In genomic region chr7:3065724-3066143, GRCh38 we compare ENCODE assay signal across 9 cellular contexts. TPM values are rescaled to one million over a fixed set of nuclear protein-coding genes. Genes with fewer than 3 reads are reported as not detected.
DNase-seq lines count a peak whose midpoint lies in the region; ATAC-seq, FAIRE-seq and TF ChIP-seq lines count a peak whose summit lies in the region.
"Had no signal": no experiment of that assay in that cellular context is flagged by ENCODE, and none has a peak within 500 bp of the region (broad histone marks: within the 10 kb centered on the region; RNA-seq: fewer than 3 reads in every experiment).

No MANE protein-coding gene starts in this region.

- TF ChIP-seq CTCF in GM10248 (IDR thresholded peaks at IDR 0.05; ENCODE audit: control extremely low read depth, extremely low read depth, low read depth, missing control alignments): peak; percentile 70
- TF ChIP-seq CTCF in kidney (IDR thresholded peaks at IDR 0.05; ENCODE audit: borderline replicate concordance, extremely low read depth, insufficient read depth): peak; percentile 27

- no peak for FAIRE-seq in kidney (lab: Jason Lieb, UNC)

- POLR2A ChIA-PET in GM10248 (lab: Yijun Ruan, JAX): no interaction called here

- DNase-seq in GM10248 (ENCODE audit: extremely low spot score): peak; percentile 66
- peak; percentile 67 for DNase-seq in RPMI7951 (ENCODE audit: low read depth)
- DNase-seq in activated naive CD4-positive, alpha-beta T cell treated with anti-CD3 and anti-CD28 coated beads, Interleukin-2, amount 50 U/mL, for 72 hours (ENCODE audit: low spot score in 2 of 2): peak; percentile 60 to 68
- DNase-seq in kidney: no peak

- intact Hi-C loops in kidney (cut with DNase I): no loop called here

- H3K9me3 ChIP-seq in kidney (ENCODE audit: control insufficient read depth in 1 of 2, low read length in 2 of 2): no peaks in the 10 kb centered on the region

- no peak overlapping the region for H3K9ac ChIP-seq in kidney (ENCODE audit: low read length in 2 of 2)

- CTCF ChIA-PET in GM10248 (lab: Yijun Ruan, JAX): interaction anchor here (0.7 to 6.1 kb wide), 32 partner anchors 10 to 212 kb away, joined by 3 to 55 read pairs (median 4); no protein-coding TSS in a partner anchor

- peaks cover 68% of the 10 kb centered on the region for H3K4me1 Mint-ChIP-seq in stimulated activated memory B cell treated with anti-CD40 and anti-IgM and Interleukin-4, amounts not matched to agents 10 μg/mL and 1 μg/mL and 100 μg/mL, for 72 hours

- peak overlapping the region; percentile 76 for H3K4me3 Mint-ChIP-seq in stimulated activated memory B cell treated with anti-CD40 and anti-IgM and Interleukin-4, amounts not matched to agents 10 μg/mL and 1 μg/mL and 100 μg/mL, for 72 hours

- no peaks in the 10 kb centered on the region for H3K27me3 Mint-ChIP-seq in stimulated activated memory B cell treated with anti-CD40 and anti-IgM and Interleukin-4, amounts not matched to agents 10 μg/mL and 1 μg/mL and 100 μg/mL, for 72 hours

- H3K27ac ChIP-seq in kidney (ENCODE audit: low read depth in 2 of 2, low read length in 2 of 2): no peak overlapping the region
- H3K27ac ChIP-seq: SK-N-MC had no signal

- peak overlapping the region; percentile 48 to 74 for H3K27ac Mint-ChIP-seq in activated naive CD4-positive, alpha-beta T cell treated with anti-CD3 and anti-CD28 coated beads, Interleukin-2, amount 50 U/mL, for 72 hours
- H3K27ac Mint-ChIP-seq in stimulated activated memory B cell treated with anti-CD40 and anti-IgM and Interleukin-4, amounts not matched to agents 10 μg/mL and 1 μg/mL and 100 μg/mL, for 72 hours: peak overlapping the region; percentile 99

- no peaks in the 10 kb centered on the region for H3K4me1 ChIP-seq in kidney (ENCODE audit: control insufficient read depth in 1 of 2, insufficient read depth in 1 of 2, low read depth in 1 of 2, low read length in 2 of 2)

- H3K9me3 Mint-ChIP-seq in activated naive CD4-positive, alpha-beta T cell treated with anti-CD3 and anti-CD28 coated beads, Interleukin-2, amount 50 U/mL, for 72 hours: peaks cover 9 to 16% of the 10 kb centered on the region in 2 donors
- no peaks in the 10 kb centered on the region for H3K9me3 Mint-ChIP-seq in stimulated activated memory B cell treated with anti-CD40 and anti-IgM and Interleukin-4, amounts not matched to agents 10 μg/mL and 1 μg/mL and 100 μg/mL, for 72 hours

- peaks cover 10 to 21% of the 10 kb centered on the region in 2 donors for H3K36me3 Mint-ChIP-seq in activated naive CD4-positive, alpha-beta T cell treated with anti-CD3 and anti-CD28 coated beads, Interleukin-2, amount 50 U/mL, for 72 hours
- H3K36me3 Mint-ChIP-seq in stimulated activated memory B cell treated with anti-CD40 and anti-IgM and Interleukin-4, amounts not matched to agents 10 μg/mL and 1 μg/mL and 100 μg/mL, for 72 hours: no peaks in the 10 kb centered on the region

- ATAC-seq in HG02884 (IDR thresholded peaks at IDR 0.05; ENCODE audit: unreplicated experiment): peak; percentile 39
- peak in 1 of 2 donors; percentile 15 for ATAC-seq in activated naive CD4-positive, alpha-beta T cell treated with anti-CD3 and anti-CD28 coated beads, Interleukin-2, amount 50 U/mL, for 72 hours
- peak; percentile 83 for ATAC-seq in stimulated activated memory B cell treated with anti-CD40 and anti-IgM and Interleukin-4, amounts not matched to agents 10 μg/mL and 1 μg/mL and 100 μg/mL, for 72 hours
- no peak for ATAC-seq in HG03571 (IDR thresholded peaks at IDR 0.05; ENCODE audit: unreplicated experiment)
- no peak for ATAC-seq in HG03196 (IDR thresholded peaks at IDR 0.05; ENCODE audit: unreplicated experiment)

- H3K4me3 ChIP-seq in kidney (ENCODE audit: low read length in 2 of 2): no peak overlapping the region
- H3K4me3 ChIP-seq: SK-N-MC had no signal

- no peaks in the 10 kb centered on the region for H3K36me3 ChIP-seq in kidney (ENCODE audit: control insufficient read depth in 1 of 2, insufficient read depth in 2 of 2, low read length in 2 of 2)

RNA-seq across cellular contexts. Expression of gene CARD11, which starts 22.1 kb away (rescaled TPM):
- under 0.01 TPM in 1 of 2 replicates, not detected in the other for total RNA-seq in RPMI7951 (2014; rRNA removed; shearing (Covaris generic))
- total RNA-seq in activated naive CD4-positive, alpha-beta T cell treated with anti-CD3 and anti-CD28 coated beads, Interleukin-2, amount 50 U/mL, for 72 hours: 100 to 1,000 TPM in 1 of 2 donors, 10 to 100 TPM in 1; 83.3 to 131 TPM
- total RNA-seq in kidney: 9.6 TPM
- polyA plus RNA-seq in kidney (ENCODE audit: insufficient read depth, low read depth, low replicate concordance): 0.22 TPM

Comparison
In these comparisons a context has a peak if more than half of its experiments do, and no peak if none do; other contexts are left out.
1. ATAC-seq: peak in HG02884 (single experiment) and stimulated activated memory B cell treated with anti-CD40 and anti-IgM and Interleukin-4, amounts not matched to agents 10 μg/mL and 1 μg/mL and 100 μg/mL, for 72 hours (single experiment); none in HG03571 (single experiment) and HG03196 (single experiment).
2. RNA of gene CARD11, which starts 22.1 kb away (total RNA-seq): 83.3 to 131 TPM in activated naive CD4-positive, alpha-beta T cell treated with anti-CD3 and anti-CD28 coated beads, Interleukin-2, amount 50 U/mL, for 72 hours and 9.6 TPM in kidney (single experiment); under 0.01 TPM in RPMI7951; every median in the first group is over 10 times any median in the second.